Comparison of ENCODE assay signal across 15 cellular contexts in genomic region chrX:44431206-44431605, GRCh38.
A peak's percentile ranks its signal among the peaks of the same experiment; 100 is the strongest.
DNase-seq lines count a peak whose midpoint lies in the region; TF ChIP-seq lines count a peak whose summit lies in the region.
"Had no signal": no experiment of that assay in that cellular context is flagged by ENCODE, and none has a peak within 500 bp of the region (broad histone marks: within the 10 kb centered on the region; RNA-seq: fewer than 3 reads in every experiment).

No MANE protein-coding gene starts in this region.

- H4K20me1 ChIP-seq in fibroblast of lung (ENCODE audit: control insufficient read depth, extremely low read depth, insufficient read depth, low read length) = no peaks in the 10 kb centered on the region

- H3K27ac Mint-ChIP-seq in activated naive CD4-positive, alpha-beta T cell treated with anti-CD3 and anti-CD28 coated beads, Interleukin-2, amount 50 U/mL, for 24 hours = peak overlapping the region; percentile 60
- H3K27ac Mint-ChIP-seq: activated naive CD8-positive, alpha-beta T cell; stimulated activated effector memory CD8-positive, alpha-beta T cell treated with anti-CD3 and anti-CD28 coated beads, Interleukin-12 subunit alpha, Interleukin-12 subunit beta, amount 100 ng/mL, for 72 hours had no signal

- H3K9me3 Mint-ChIP-seq in activated naive CD4-positive, alpha-beta T cell treated with anti-CD3 and anti-CD28 coated beads, Interleukin-2, amount 50 U/mL, for 24 hours = no peaks in the 10 kb centered on the region
- H3K9me3 Mint-ChIP-seq: stimulated activated effector memory CD8-positive, alpha-beta T cell treated with anti-CD3 and anti-CD28 coated beads, Interleukin-12 subunit alpha, Interleukin-12 subunit beta, amount 100 ng/mL, for 72 hours had no signal

- H3K36me3 Mint-ChIP-seq in activated naive CD4-positive, alpha-beta T cell treated with anti-CD3 and anti-CD28 coated beads, Interleukin-2, amount 50 U/mL, for 24 hours = no peaks in the 10 kb centered on the region
- H3K36me3 Mint-ChIP-seq: activated naive CD8-positive, alpha-beta T cell; stimulated activated effector memory CD8-positive, alpha-beta T cell treated with anti-CD3 and anti-CD28 coated beads, Interleukin-12 subunit alpha, Interleukin-12 subunit beta, amount 100 ng/mL, for 72 hours had no signal

- no peak overlapping the region for H3K4me3 ChIP-seq in fibroblast of lung (replicated peaks in 1 of 4; ENCODE audit: control extremely low read depth in 1 of 4, insufficient read depth in 1 of 4, low read depth in 3 of 4, low read length in 4 of 4)
- H3K4me3 ChIP-seq: esophagus squamous epithelium, psoas muscle, SJCRH30 had no signal

- H3K27me3 Mint-ChIP-seq in activated naive CD4-positive, alpha-beta T cell treated with anti-CD3 and anti-CD28 coated beads, Interleukin-2, amount 50 U/mL, for 24 hours = no peaks in the 10 kb centered on the region
- H3K27me3 Mint-ChIP-seq: activated naive CD8-positive, alpha-beta T cell had no signal

- no peaks in the 10 kb centered on the region for H3K4me1 ChIP-seq in fibroblast of lung (ENCODE audit: control insufficient read depth, extremely low read depth, insufficient read depth, low read length)
- H3K4me1 ChIP-seq: psoas muscle, SJCRH30 had no signal

- H3K9ac ChIP-seq in fibroblast of lung (ENCODE audit: insufficient read depth, low read length) = no peak overlapping the region

- no peaks in the 10 kb centered on the region for H3K27me3 ChIP-seq in fibroblast of lung (ENCODE audit: control insufficient read depth, insufficient read depth, low read length)
- H3K27me3 ChIP-seq: esophagus squamous epithelium, SJCRH30 had no signal

- no peak overlapping the region for H3K4me3 Mint-ChIP-seq in activated naive CD4-positive, alpha-beta T cell treated with anti-CD3 and anti-CD28 coated beads, Interleukin-2, amount 50 U/mL, for 24 hours
- H3K4me3 Mint-ChIP-seq: activated naive CD8-positive, alpha-beta T cell; stimulated activated effector memory CD8-positive, alpha-beta T cell treated with anti-CD3 and anti-CD28 coated beads, Interleukin-12 subunit alpha, Interleukin-12 subunit beta, amount 100 ng/mL, for 72 hours had no signal

- H3K79me2 ChIP-seq in fibroblast of lung (ENCODE audit: control insufficient read depth, insufficient read depth, low read length) = no peaks in the 10 kb centered on the region

- H3K36me3 ChIP-seq in fibroblast of lung (ENCODE audit: control insufficient read depth, insufficient read depth, low read length) = no peaks in the 10 kb centered on the region
- H3K36me3 ChIP-seq: esophagus squamous epithelium, SJCRH30 had no signal

- DNase-seq in activated naive CD4-positive, alpha-beta T cell (lab: John Stamatoyannopoulos, UW) = no peak
- DNase-seq in NCI-H69 (lab: John Stamatoyannopoulos, UW) (peak; percentile 22), fibroblast of lung (ENCODE audit: low read depth in 2 of 2) (peak; percentile 41 to 53), stromal cell of bone marrow (ENCODE audit: low read depth) (peak; percentile 38), NCI-H526 (lab: John Stamatoyannopoulos, UW) (no peak), NCI-H510A treated with DMSO at 0.1 percent for 48 hours (lab: John Stamatoyannopoulos, UW) (no peak), NCI-H1092 (lab: John Stamatoyannopoulos, UW) (no peak)
- DNase-seq: esophagus squamous epithelium; NCI-H526 treated with DMSO at 0.1 percent for 48 hours; psoas muscle; SJCRH30; stimulated activated CD4-positive, alpha-beta T cell treated with anti-CD3 and anti-CD28 coated beads, Interleukin-4, amount 100 ng/mL, for 1 hour had no signal

- TF ChIP-seq CTCF in fibroblast of lung (conservative IDR thresholded peaks at IDR 0.05 in 1 of 2, IDR thresholded peaks at IDR 0.05 in 1 of 2; ENCODE audit: low read depth in 1 of 2, low read length in 2 of 2) = no peak

- no peaks in the 10 kb centered on the region for H3K4me1 Mint-ChIP-seq in activated naive CD4-positive, alpha-beta T cell treated with anti-CD3 and anti-CD28 coated beads, Interleukin-2, amount 50 U/mL, for 24 hours
- H3K4me1 Mint-ChIP-seq: stimulated activated effector memory CD8-positive, alpha-beta T cell treated with anti-CD3 and anti-CD28 coated beads, Interleukin-12 subunit alpha, Interleukin-12 subunit beta, amount 100 ng/mL, for 72 hours had no signal

- no peak overlapping the region for H3K27ac ChIP-seq in fibroblast of lung (ENCODE audit: insufficient read depth, low read length)
- H3K27ac ChIP-seq: psoas muscle, SJCRH30 had no signal

- no peaks in the 10 kb centered on the region for H3K9me3 ChIP-seq in fibroblast of lung (ENCODE audit: control insufficient read depth, insufficient read depth, low read depth, low read length)
- H3K9me3 ChIP-seq: esophagus squamous epithelium, psoas muscle, SJCRH30 had no signal

- no peak overlapping the region for H2AFZ ChIP-seq in fibroblast of lung (ENCODE audit: low read length)

- no peak overlapping the region for H3K4me2 ChIP-seq in fibroblast of lung (ENCODE audit: extremely low read depth, insufficient read depth, low read length)

Comparison
In these comparisons a context has a peak if more than half of its experiments do, and no peak if none do; other contexts are left out.
1. DNase-seq: peak in NCI-H69 (single experiment), fibroblast of lung (2 of 2) and stromal cell of bone marrow (single experiment); none in activated naive CD4-positive, alpha-beta T cell (0 of 4), NCI-H526 (0 of 2), NCI-H510A treated with DMSO at 0.1 percent for 48 hours (single experiment) and NCI-H1092 (single experiment).